Comparison of ENCODE assay signal across 8 cellular contexts in the genomic region with DNA sequence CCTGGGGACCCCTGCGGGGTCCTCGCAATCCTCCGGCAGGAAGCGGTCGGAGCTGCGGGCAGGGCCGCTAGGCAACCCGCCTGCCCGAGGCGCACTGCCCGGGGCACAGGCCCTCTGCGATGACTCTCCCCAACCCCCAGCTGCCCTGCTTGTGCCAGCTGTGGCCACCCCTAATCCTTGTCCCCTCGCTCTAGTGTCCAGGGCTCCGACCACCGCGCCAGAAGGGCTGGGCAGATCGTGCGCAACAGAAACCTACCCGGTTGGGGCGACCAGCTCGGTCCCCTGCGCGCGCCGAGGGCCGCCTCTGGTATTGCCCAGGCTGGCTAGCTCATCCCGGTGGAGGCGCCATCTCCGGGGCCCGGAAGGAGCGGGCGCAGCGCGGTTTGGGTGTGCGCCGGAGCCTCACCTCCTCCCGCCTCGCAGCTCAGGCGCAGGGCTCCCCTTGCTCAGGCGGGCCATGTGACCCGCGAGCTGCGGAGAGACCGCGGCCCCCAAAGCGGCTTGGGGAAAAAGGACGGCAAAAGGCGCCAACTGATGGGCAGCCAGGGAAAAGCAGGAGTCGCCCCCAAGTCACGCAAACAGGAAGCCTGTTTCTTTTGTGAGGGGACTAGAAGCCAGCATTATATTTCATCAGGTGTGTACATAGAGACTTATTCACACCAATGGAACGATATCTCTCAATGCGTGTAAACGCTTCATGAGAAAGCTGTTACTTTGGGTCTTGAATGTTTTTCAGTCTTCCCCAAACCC. TPM values are rescaled to one million over a fixed set of nuclear protein-coding genes. Genes with fewer than 3 reads are reported as not detected.
DNase-seq lines count a peak whose midpoint lies in the region; ATAC-seq and TF ChIP-seq lines count a peak whose summit lies in the region.

No MANE protein-coding gene starts in this region.

- H3K79me1 ChIP-seq in H9 (ENCODE audit: insufficient read depth, low read depth, low read length, poor library complexity, severe bottlenecking) = no peaks in the 10 kb centered on the region

- no peak overlapping the region for H2BK20ac ChIP-seq in H9 (ENCODE audit: low read depth, low read length, poor library complexity, severe bottlenecking)

- H3K23ac ChIP-seq in H9 (ENCODE audit: insufficient read length, low read depth, low read length) = no peak overlapping the region

- no peak overlapping the region for H4K8ac ChIP-seq in H9 (replicated peaks; ENCODE audit: insufficient read length, low read depth, low read length)

- no peak overlapping the region for H2BK5ac ChIP-seq in H9 (ENCODE audit: insufficient read length, low read length)

- peaks cover 12% of the 10 kb centered on the region for H3K27me3 Mint-ChIP-seq in H9 (ENCODE audit: low read depth)
- H3K27me3 Mint-ChIP-seq in stimulated activated memory B cell treated with anti-CD40 and anti-IgM and Interleukin-4, amounts not matched to agents 10 μg/mL and 1 μg/mL and 100 μg/mL, for 72 hours = peaks cover 66% of the 10 kb centered on the region

- H3K4me2 ChIP-seq in H9 (ENCODE audit: insufficient read depth, insufficient read length, low read length) = peak overlapping the region; percentile 59

- no peak overlapping the region for H3K4ac ChIP-seq in H9 (ENCODE audit: low read depth, low read length)

- no peak overlapping the region for H2BK15ac ChIP-seq in H9 (ENCODE audit: low read depth, low read length)

- H3K36me3 Mint-ChIP-seq in H9 (ENCODE audit: insufficient read depth in 1 of 3, low read depth in 3 of 3) = no peaks in the 10 kb centered on the region; a peak in 2 of 7 replicates
- H3K36me3 Mint-ChIP-seq in stimulated activated memory B cell treated with anti-CD40 and anti-IgM and Interleukin-4, amounts not matched to agents 10 μg/mL and 1 μg/mL and 100 μg/mL, for 72 hours = no peaks in the 10 kb centered on the region

- no peak overlapping the region for H3K56ac ChIP-seq in H9 (ENCODE audit: insufficient read length, low read depth, low read length)

- no peaks in the 10 kb centered on the region for H3K4me1 ChIP-seq in H9 (ENCODE audit: insufficient read depth, low read length)

- no peak overlapping the region for H3T11ph ChIP-seq in H9 (ENCODE audit: low read length)

- H3K9ac ChIP-seq in H9 (ENCODE audit: extremely low read depth, insufficient read length, low read length) = peak overlapping the region; percentile 66

- H2BK12ac ChIP-seq in H9 (ENCODE audit: insufficient read length, low read depth, low read length) = no peak overlapping the region

- TF ChIP-seq CTCF in H9 (conservative IDR thresholded peaks at IDR 0.05) = peak; percentile 51

- H3K27me3 ChIP-seq in H9 (ENCODE audit: insufficient read depth, low read length) = no peaks in the 10 kb centered on the region

- H3K9me3 Mint-ChIP-seq in H9 = no peaks in the 10 kb centered on the region
- H3K9me3 Mint-ChIP-seq in stimulated activated memory B cell treated with anti-CD40 and anti-IgM and Interleukin-4, amounts not matched to agents 10 μg/mL and 1 μg/mL and 100 μg/mL, for 72 hours = no peaks in the 10 kb centered on the region

- no peak for ATAC-seq in stimulated activated memory B cell treated with anti-CD40 and anti-IgM and Interleukin-4, amounts not matched to agents 10 μg/mL and 1 μg/mL and 100 μg/mL, for 72 hours
- no peak for ATAC-seq in GM18511 (IDR thresholded peaks at IDR 0.05; ENCODE audit: unreplicated experiment)

- H2BK120ac ChIP-seq in H9 (ENCODE audit: low read depth, low read length, poor library complexity, severe bottlenecking) = no peak overlapping the region

- peaks cover 15 to 16% of the 10 kb centered on the region in 2 experiments for H3K4me1 Mint-ChIP-seq in H9
- H3K4me1 Mint-ChIP-seq in stimulated activated memory B cell treated with anti-CD40 and anti-IgM and Interleukin-4, amounts not matched to agents 10 μg/mL and 1 μg/mL and 100 μg/mL, for 72 hours = peaks cover 10% of the 10 kb centered on the region

- H3K79me2 ChIP-seq in H9 (ENCODE audit: insufficient read depth, low read length) = no peaks in the 10 kb centered on the region

- H2AK5ac ChIP-seq in H9 (ENCODE audit: insufficient read length, low read length) = no peak overlapping the region

- H4K5ac ChIP-seq in H9 (ENCODE audit: insufficient read length, low read depth, low read length) = no peak overlapping the region

- H3K27ac Mint-ChIP-seq in H9 = peak overlapping the region in 2 of 3 experiments; percentile 93 to 98; a peak in 2 of 7 replicates
- H3K27ac Mint-ChIP-seq in stimulated activated memory B cell treated with anti-CD40 and anti-IgM and Interleukin-4, amounts not matched to agents 10 μg/mL and 1 μg/mL and 100 μg/mL, for 72 hours = no peak overlapping the region

- WGBS in H9 (ENCODE audit: extremely low coverage, insufficient read length, low lambda C conversion rate) = no CpG with 5 or more reads among the region's 53 CpGs

- H3K23me2 ChIP-seq in H9 (ENCODE audit: insufficient read length, low read depth, low read length, poor library complexity, severe bottlenecking) = peaks cover 11% of the 10 kb centered on the region

- peak overlapping the region; percentile 87 to 92 for H3K4me3 Mint-ChIP-seq in H9
- peak overlapping the region; percentile 43 for H3K4me3 Mint-ChIP-seq in stimulated activated memory B cell treated with anti-CD40 and anti-IgM and Interleukin-4, amounts not matched to agents 10 μg/mL and 1 μg/mL and 100 μg/mL, for 72 hours

- DNase-seq in 8988T (peak; percentile 60), H9 (peak; percentile 89), OCI-M1 (lab: John Stamatoyannopoulos, UW) (peak; percentile 89), dermis blood vessel endothelial cell (peak; percentile 28), kidney tubule cell (ENCODE audit: low spot score) (peak; percentile 75), SKM-1 (lab: John Stamatoyannopoulos, UW; ENCODE audit: unreplicated experiment) (no peak)

- H3K27ac ChIP-seq in H9 (ENCODE audit: insufficient read length, low read depth, low read length) = no peak overlapping the region

- no peak overlapping the region for H4K91ac ChIP-seq in H9 (ENCODE audit: insufficient read length, low read depth, low read length)

- H2AFZ ChIP-seq in H9 (ENCODE audit: low read length) = peak overlapping the region; percentile 1

- H3K14ac ChIP-seq in H9 (ENCODE audit: insufficient read depth, low read length) = peak overlapping the region; percentile 83

- H3K9me3 ChIP-seq in H9 (ENCODE audit: control insufficient read depth, low read depth, low read length) = no peaks in the 10 kb centered on the region

- H4K20me1 ChIP-seq in H9 (ENCODE audit: control insufficient read depth, insufficient read depth, insufficient read length) = no peaks in the 10 kb centered on the region

- peak overlapping the region; percentile 79 for H3K18ac ChIP-seq in H9 (ENCODE audit: insufficient read length, low read depth, low read length)

RNA-seq across cellular contexts. Expression of a gene that starts 46.8 kb away (rescaled TPM):
- total RNA-seq in H9 (2021) (45.4 and 48.5 TPM in 2 replicates), dermis blood vessel endothelial cell (36.8 and 42.5 TPM in 2 replicates)

RNA-seq across cellular contexts. Expression of a gene that starts 51.3 kb away (rescaled TPM):
- not detected in 2 replicates for total RNA-seq in H9 (2021)
- total RNA-seq in dermis blood vessel endothelial cell = under 0.01 TPM in 1 of 2 replicates, not detected in the other
